Comparison of ENCODE assay signal across 1 cellular context in the genomic region with DNA sequence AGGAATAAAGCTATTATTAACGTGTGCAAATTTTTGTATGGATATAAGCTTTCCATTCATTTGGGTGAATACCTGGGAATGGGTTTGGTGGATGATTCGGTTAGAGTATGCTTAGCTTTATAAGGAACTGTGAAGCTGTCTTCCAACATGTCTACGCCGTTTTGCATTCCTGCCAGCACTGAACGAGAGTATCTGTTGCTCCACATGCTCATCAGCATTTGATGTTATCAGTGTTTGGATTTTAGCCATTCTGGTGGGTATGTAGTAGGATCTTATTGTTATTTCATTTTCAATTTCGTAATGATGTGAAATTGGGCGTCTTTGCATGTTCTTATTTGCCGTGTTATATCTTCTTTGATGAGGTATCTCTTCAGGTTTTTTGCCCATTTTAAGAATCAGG.
TF ChIP-seq lines count a peak whose summit lies in the region.

No MANE protein-coding gene starts in this region.

TF ChIP-seq in H1, 55 proteins besides CTCF, POLR2A, EP300 and RAD21 (continued from another document):
- TF ChIP-seq, protein P1, sequence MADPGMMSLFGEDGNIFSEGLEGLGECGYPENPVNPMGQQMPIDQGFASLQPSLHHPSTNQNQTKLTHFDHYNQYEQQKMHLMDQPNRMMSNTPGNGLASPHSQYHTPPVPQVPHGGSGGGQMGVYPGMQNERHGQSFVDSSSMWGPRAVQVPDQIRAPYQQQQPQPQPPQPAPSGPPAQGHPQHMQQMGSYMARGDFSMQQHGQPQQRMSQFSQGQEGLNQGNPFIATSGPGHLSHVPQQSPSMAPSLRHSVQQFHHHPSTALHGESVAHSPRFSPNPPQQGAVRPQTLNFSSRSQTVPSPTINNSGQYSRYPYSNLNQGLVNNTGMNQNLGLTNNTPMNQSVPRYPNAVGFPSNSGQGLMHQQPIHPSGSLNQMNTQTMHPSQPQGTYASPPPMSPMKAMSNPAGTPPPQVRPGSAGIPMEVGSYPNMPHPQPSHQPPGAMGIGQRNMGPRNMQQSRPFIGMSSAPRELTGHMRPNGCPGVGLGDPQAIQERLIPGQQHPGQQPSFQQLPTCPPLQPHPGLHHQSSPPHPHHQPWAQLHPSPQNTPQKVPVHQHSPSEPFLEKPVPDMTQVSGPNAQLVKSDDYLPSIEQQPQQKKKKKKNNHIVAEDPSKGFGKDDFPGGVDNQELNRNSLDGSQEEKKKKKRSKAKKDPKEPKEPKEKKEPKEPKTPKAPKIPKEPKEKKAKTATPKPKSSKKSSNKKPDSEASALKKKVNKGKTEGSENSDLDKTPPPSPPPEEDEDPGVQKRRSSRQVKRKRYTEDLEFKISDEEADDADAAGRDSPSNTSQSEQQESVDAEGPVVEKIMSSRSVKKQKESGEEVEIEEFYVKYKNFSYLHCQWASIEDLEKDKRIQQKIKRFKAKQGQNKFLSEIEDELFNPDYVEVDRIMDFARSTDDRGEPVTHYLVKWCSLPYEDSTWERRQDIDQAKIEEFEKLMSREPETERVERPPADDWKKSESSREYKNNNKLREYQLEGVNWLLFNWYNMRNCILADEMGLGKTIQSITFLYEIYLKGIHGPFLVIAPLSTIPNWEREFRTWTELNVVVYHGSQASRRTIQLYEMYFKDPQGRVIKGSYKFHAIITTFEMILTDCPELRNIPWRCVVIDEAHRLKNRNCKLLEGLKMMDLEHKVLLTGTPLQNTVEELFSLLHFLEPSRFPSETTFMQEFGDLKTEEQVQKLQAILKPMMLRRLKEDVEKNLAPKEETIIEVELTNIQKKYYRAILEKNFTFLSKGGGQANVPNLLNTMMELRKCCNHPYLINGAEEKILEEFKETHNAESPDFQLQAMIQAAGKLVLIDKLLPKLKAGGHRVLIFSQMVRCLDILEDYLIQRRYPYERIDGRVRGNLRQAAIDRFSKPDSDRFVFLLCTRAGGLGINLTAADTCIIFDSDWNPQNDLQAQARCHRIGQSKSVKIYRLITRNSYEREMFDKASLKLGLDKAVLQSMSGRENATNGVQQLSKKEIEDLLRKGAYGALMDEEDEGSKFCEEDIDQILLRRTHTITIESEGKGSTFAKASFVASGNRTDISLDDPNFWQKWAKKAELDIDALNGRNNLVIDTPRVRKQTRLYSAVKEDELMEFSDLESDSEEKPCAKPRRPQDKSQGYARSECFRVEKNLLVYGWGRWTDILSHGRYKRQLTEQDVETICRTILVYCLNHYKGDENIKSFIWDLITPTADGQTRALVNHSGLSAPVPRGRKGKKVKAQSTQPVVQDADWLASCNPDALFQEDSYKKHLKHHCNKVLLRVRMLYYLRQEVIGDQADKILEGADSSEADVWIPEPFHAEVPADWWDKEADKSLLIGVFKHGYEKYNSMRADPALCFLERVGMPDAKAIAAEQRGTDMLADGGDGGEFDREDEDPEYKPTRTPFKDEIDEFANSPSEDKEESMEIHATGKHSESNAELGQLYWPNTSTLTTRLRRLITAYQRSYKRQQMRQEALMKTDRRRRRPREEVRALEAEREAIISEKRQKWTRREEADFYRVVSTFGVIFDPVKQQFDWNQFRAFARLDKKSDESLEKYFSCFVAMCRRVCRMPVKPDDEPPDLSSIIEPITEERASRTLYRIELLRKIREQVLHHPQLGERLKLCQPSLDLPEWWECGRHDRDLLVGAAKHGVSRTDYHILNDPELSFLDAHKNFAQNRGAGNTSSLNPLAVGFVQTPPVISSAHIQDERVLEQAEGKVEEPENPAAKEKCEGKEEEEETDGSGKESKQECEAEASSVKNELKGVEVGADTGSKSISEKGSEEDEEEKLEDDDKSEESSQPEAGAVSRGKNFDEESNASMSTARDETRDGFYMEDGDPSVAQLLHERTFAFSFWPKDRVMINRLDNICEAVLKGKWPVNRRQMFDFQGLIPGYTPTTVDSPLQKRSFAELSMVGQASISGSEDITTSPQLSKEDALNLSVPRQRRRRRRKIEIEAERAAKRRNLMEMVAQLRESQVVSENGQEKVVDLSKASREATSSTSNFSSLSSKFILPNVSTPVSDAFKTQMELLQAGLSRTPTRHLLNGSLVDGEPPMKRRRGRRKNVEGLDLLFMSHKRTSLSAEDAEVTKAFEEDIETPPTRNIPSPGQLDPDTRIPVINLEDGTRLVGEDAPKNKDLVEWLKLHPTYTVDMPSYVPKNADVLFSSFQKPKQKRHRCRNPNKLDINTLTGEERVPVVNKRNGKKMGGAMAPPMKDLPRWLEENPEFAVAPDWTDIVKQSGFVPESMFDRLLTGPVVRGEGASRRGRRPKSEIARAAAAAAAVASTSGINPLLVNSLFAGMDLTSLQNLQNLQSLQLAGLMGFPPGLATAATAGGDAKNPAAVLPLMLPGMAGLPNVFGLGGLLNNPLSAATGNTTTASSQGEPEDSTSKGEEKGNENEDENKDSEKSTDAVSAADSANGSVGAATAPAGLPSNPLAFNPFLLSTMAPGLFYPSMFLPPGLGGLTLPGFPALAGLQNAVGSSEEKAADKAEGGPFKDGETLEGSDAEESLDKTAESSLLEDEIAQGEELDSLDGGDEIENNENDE (IDR thresholded peaks at IDR 0.05; ENCODE audit: insufficient replicate concordance, low read length): no peak
- TF ChIP-seq SUZ12 (IDR thresholded peaks at IDR 0.05; ENCODE audit: low read length) (no peak), ASH2L (IDR thresholded peaks at IDR 0.05; ENCODE audit: low read length) (no peak), KDM4A (IDR thresholded peaks at IDR 0.05; ENCODE audit: low read depth, low read length, severe bottlenecking) (no peak), BCL11A (IDR thresholded peaks at IDR 0.05; ENCODE audit: low read depth in 2 of 2, low read length in 2 of 2) (no peak), CBX5 (IDR thresholded peaks at IDR 0.05; ENCODE audit: low read depth, low read length) (no peak), HDAC6 (IDR thresholded peaks at IDR 0.05; ENCODE audit: low read depth, low read length) (no peak), GABPA (IDR thresholded peaks at IDR 0.05; ENCODE audit: borderline replicate concordance, insufficient read depth, low read length) (no peak), SIRT6 (IDR thresholded peaks at IDR 0.05; ENCODE audit: low read length) (no peak), NRF1 (IDR thresholded peaks at IDR 0.05; ENCODE audit: low read depth, low read length) (no peak), RXRA (IDR thresholded peaks at IDR 0.05; ENCODE audit: insufficient read depth, low read depth, low read length) (no peak), SP4 (IDR thresholded peaks at IDR 0.05; ENCODE audit: low read length) (no peak), EGR1 (IDR thresholded peaks at IDR 0.05; ENCODE audit: borderline replicate concordance, low read depth, low read length) (no peak), FOSL1 (IDR thresholded peaks at IDR 0.05; ENCODE audit: insufficient read depth, low read depth, low read length) (no peak), SP2 (IDR thresholded peaks at IDR 0.05; ENCODE audit: low read length) (no peak), CHD1 (IDR thresholded peaks at IDR 0.05; ENCODE audit: low read depth, low read length) (no peak), CEBPB (IDR thresholded peaks at IDR 0.05; ENCODE audit: low read depth, low read length) (no peak)
- TF ChIP-seq, protein P2, sequence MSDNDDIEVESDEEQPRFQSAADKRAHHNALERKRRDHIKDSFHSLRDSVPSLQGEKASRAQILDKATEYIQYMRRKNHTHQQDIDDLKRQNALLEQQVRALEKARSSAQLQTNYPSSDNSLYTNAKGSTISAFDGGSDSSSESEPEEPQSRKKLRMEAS (IDR thresholded peaks at IDR 0.05): no peak
